12 cellular contexts compared by ENCODE assay signal in genomic region chr5:58545912-58546311, GRCh38. TPM values are rescaled to one million over a fixed set of nuclear protein-coding genes. Genes with fewer than 3 reads are reported as not detected.
A peak's percentile ranks its signal among the peaks of the same experiment; 100 is the strongest.
DNase-seq lines count a peak whose midpoint lies in the region; ATAC-seq and TF ChIP-seq lines count a peak whose summit lies in the region.
"Had no signal": no experiment of that assay in that cellular context is flagged by ENCODE, and none has a peak within 500 bp of the region (broad histone marks: within the 10 kb centered on the region; RNA-seq: fewer than 3 reads in every experiment).

No MANE protein-coding gene starts in this region.

- POLR2A ChIA-PET in PC-3 (lab: Charles Lee; ENCODE audit: unreplicated experiment), result no interaction called here

- no peaks in the 10 kb centered on the region for H3F3A ChIP-seq in PC-3 (ENCODE audit: low read length, unreplicated experiment)

- H3K27me3 ChIP-seq in PC-3 (ENCODE audit: low read length), result 0 out of 2 replicates have a peak, but pooled peaks cover 20% of the 10 kb centered on the region

- no peaks in the 10 kb centered on the region for H3K9me3 ChIP-seq in PC-3 (ENCODE audit: low read length)

- CTCF ChIA-PET in PC-3 (lab: Charles Lee), result no interaction called here

- H4K20me1 ChIP-seq in PC-3 (ENCODE audit: low read length), result no peaks in the 10 kb centered on the region

- no peaks in the 10 kb centered on the region for H3K4me1 ChIP-seq in PC-3 (ENCODE audit: insufficient read depth, low read length)

- no peak overlapping the region for H3K4me2 ChIP-seq in PC-3 (ENCODE audit: low read length)
- H3K4me2 ChIP-seq: smooth muscle cell had no signal

- no peak overlapping the region for H2AFZ ChIP-seq in PC-3 (ENCODE audit: low read length)

- no peak for TF ChIP-seq CTCF in PC-3 (conservative IDR thresholded peaks at IDR 0.05; ENCODE audit: low read depth, low read length)

- DNase-seq in SIG-M5 treated with dmso at 0.1 percent for 504 hours (lab: John Stamatoyannopoulos, UW; ENCODE audit: unreplicated experiment) (peak; percentile 88), SIG-M5 (lab: John Stamatoyannopoulos, UW) (no peak), NOMO-1 treated with dmso at 0.1 percent for 144 hours (lab: John Stamatoyannopoulos, UW; ENCODE audit: unreplicated experiment) (peak; percentile 78), NCI-H345 (lab: John Stamatoyannopoulos, UW) (no peak), PC-3 (no peak), left cardiac atrium (no peak)
- peak; percentile 21 for DNase-seq in stimulated activated naive B cell treated with anti-CD40 and anti-IgM and Interleukin-4, amounts not matched to agents 10 μg/mL and 1 μg/mL and 100 μg/mL, for 72 hours

- no peak overlapping the region for H3K4me3 ChIP-seq in PC-3 (ENCODE audit: low read length)
- H3K4me3 ChIP-seq: lung, smooth muscle cell had no signal

- peaks cover 19 to 41% of the 10 kb centered on the region in 2 donors for H3K4me1 Mint-ChIP-seq in stimulated activated naive B cell treated with anti-CD40 and anti-IgM and Interleukin-4, amounts not matched to agents 10 μg/mL and 1 μg/mL and 100 μg/mL, for 72 hours

- no peak overlapping the region for H3K9ac ChIP-seq in PC-3 (ENCODE audit: low read length)

- intact Hi-C loops in PC-3 (cut with micrococcal nuclease) (no loop called here), left cardiac atrium (cut with DNase I) (no loop called here)

- no peaks in the 10 kb centered on the region for H3K9me3 Mint-ChIP-seq in stimulated activated naive B cell treated with anti-CD40 and anti-IgM and Interleukin-4, amounts not matched to agents 10 μg/mL and 1 μg/mL and 100 μg/mL, for 72 hours

- peaks cover 4 to 5% of the 10 kb centered on the region in 2 donors for H3K36me3 Mint-ChIP-seq in stimulated activated naive B cell treated with anti-CD40 and anti-IgM and Interleukin-4, amounts not matched to agents 10 μg/mL and 1 μg/mL and 100 μg/mL, for 72 hours

- ATAC-seq in HG02943 (IDR thresholded peaks at IDR 0.05; ENCODE audit: low read depth, unreplicated experiment), result peak; percentile 98
- peak; percentile 96 to 100 for ATAC-seq in stimulated activated naive B cell treated with anti-CD40 and anti-IgM and Interleukin-4, amounts not matched to agents 10 μg/mL and 1 μg/mL and 100 μg/mL, for 72 hours (replicated peaks)
- no peak for ATAC-seq in PC-3
- no peak for ATAC-seq in left cardiac atrium

- H3K9me2 ChIP-seq in PC-3 (replicated peaks; ENCODE audit: low read length), result no peaks in the 10 kb centered on the region

- no TSS peak for BruUV-seq in PC-3 (replicated peaks; lab: Mats Ljungman, UMichigan)

- H3K79me2 ChIP-seq in PC-3 (ENCODE audit: low read length), result no peaks in the 10 kb centered on the region

- no peak overlapping the region for H3K4me3 Mint-ChIP-seq in stimulated activated naive B cell treated with anti-CD40 and anti-IgM and Interleukin-4, amounts not matched to agents 10 μg/mL and 1 μg/mL and 100 μg/mL, for 72 hours

- H3K27me3 Mint-ChIP-seq in stimulated activated naive B cell treated with anti-CD40 and anti-IgM and Interleukin-4, amounts not matched to agents 10 μg/mL and 1 μg/mL and 100 μg/mL, for 72 hours, result no peaks in the 10 kb centered on the region

- no peak overlapping the region for H3K27ac Mint-ChIP-seq in stimulated activated naive B cell treated with anti-CD40 and anti-IgM and Interleukin-4, amounts not matched to agents 10 μg/mL and 1 μg/mL and 100 μg/mL, for 72 hours

- H3K36me3 ChIP-seq in PC-3 (ENCODE audit: low read depth, low read length), result no peaks in the 10 kb centered on the region

- no peak overlapping the region for H3K27ac ChIP-seq in PC-3 (ENCODE audit: low read length)

RNA-seq across cellular contexts. Expression of gene RAB3C, which starts 37.0 kb away (rescaled TPM):
- total RNA-seq in PC-3 (2014; rRNA removed) (not detected in 2 replicates), left cardiac atrium (1 to 10 TPM; 1.3 to 1.9 TPM)
- total RNA-seq: A172, LHCN-M2 had no signal

RNA-seq across cellular contexts. Expression of gene GAPT, which starts 54.7 kb away (rescaled TPM):
- total RNA-seq in PC-3 (2014; rRNA removed) (not detected in 2 replicates), left cardiac atrium (under 1 TPM; 0.68 to 0.81 TPM)
- total RNA-seq: A172, LHCN-M2, smooth muscle cell had no signal

Comparison
In these comparisons a context has a peak if more than half of its experiments do, and no peak if none do; other contexts are left out.
1. DNase-seq: peak in SIG-M5 treated with dmso at 0.1 percent for 504 hours (single experiment), NOMO-1 treated with dmso at 0.1 percent for 144 hours (single experiment) and stimulated activated naive B cell treated with anti-CD40 and anti-IgM and Interleukin-4, amounts not matched to agents 10 μg/mL and 1 μg/mL and 100 μg/mL, for 72 hours (single experiment); none in SIG-M5 (single experiment), NCI-H345 (single experiment), PC-3 (single experiment) and left cardiac atrium (single experiment).
2. ATAC-seq: peak in HG02943 (single experiment) and stimulated activated naive B cell treated with anti-CD40 and anti-IgM and Interleukin-4, amounts not matched to agents 10 μg/mL and 1 μg/mL and 100 μg/mL, for 72 hours (2 of 2); none in PC-3 (single experiment) and left cardiac atrium (0 of 2).